In the genomic region with DNA sequence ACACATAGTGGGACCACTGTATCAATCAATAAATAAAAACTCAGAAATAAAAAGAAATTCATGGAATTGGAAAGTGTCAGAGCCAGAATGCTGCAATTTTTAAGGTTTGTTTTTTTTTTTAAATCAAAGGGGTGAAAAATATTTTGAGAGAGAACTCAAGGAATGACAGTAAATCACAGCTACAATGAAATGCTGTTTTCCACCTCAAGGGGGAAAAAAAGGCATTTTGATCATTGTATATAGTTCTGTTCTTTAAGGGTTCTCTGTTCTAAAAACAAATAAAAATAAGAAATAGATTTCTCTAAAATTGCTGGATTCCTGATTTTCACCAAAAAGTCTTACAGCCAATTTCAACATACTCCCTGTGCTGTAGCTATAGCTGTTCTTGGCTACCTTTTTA, we compare ENCODE assay signal across 25 cellular contexts. TPM values are rescaled to one million over a fixed set of nuclear protein-coding genes. Genes with fewer than 3 reads are reported as not detected.
"Had no signal": no experiment of that assay in that cellular context is flagged by ENCODE, and none has a peak within 500 bp of the region (broad histone marks: within the 10 kb centered on the region; RNA-seq: fewer than 3 reads in every experiment).

No MANE protein-coding gene starts in this region.

- H3K4me1 ChIP-seq: left ventricle myocardium inferior, pancreas, psoas muscle, right lobe of liver, testis, thyroid gland, transverse colon, upper lobe of right lung had no signal

- H3K27me3 Mint-ChIP-seq: stimulated activated naive CD8-positive, alpha-beta T cell treated with anti-CD3 and anti-CD28 coated beads, Interleukin-15, amount 100 ng/mL, for 72 hours had no signal

- H3K9me3 ChIP-seq: left ventricle myocardium inferior, mucosa of descending colon, pancreas, psoas muscle, right lobe of liver, testis, thyroid gland, transverse colon, upper lobe of right lung had no signal

- H3K27me3 ChIP-seq: pancreas, right lobe of liver, testis, thyroid gland, transverse colon had no signal

- H3K36me3 Mint-ChIP-seq: naive thymus-derived CD4-positive, alpha-beta T cell; natural killer cell treated with Interleukin-12 subunit alpha and Interleukin-12 subunit beta and Interleukin-15 and Interleukin-18, amount 100 ng/mL, for 72 hours; stimulated activated memory B cell treated with anti-CD40 and anti-IgM and Interleukin-4, amounts not matched to agents 10 μg/mL and 1 μg/mL and 100 μg/mL, for 72 hours had no signal

- H3K9me3 Mint-ChIP-seq: naive thymus-derived CD4-positive, alpha-beta T cell; natural killer cell treated with Interleukin-12 subunit alpha and Interleukin-12 subunit beta and Interleukin-15 and Interleukin-18, amount 100 ng/mL, for 72 hours; stimulated activated memory B cell treated with anti-CD40 and anti-IgM and Interleukin-4, amounts not matched to agents 10 μg/mL and 1 μg/mL and 100 μg/mL, for 72 hours; stimulated activated naive CD8-positive, alpha-beta T cell treated with anti-CD3 and anti-CD28 coated beads, Interleukin-15, amount 100 ng/mL, for 72 hours had no signal

- ATAC-seq: mucosa of descending colon; naive thymus-derived CD4-positive, alpha-beta T cell; natural killer cell treated with Interleukin-12 subunit alpha and Interleukin-12 subunit beta and Interleukin-15 and Interleukin-18, amount 100 ng/mL, for 72 hours; pancreas; psoas muscle; right lobe of liver; stimulated activated memory B cell treated with anti-CD40 and anti-IgM and Interleukin-4, amounts not matched to agents 10 μg/mL and 1 μg/mL and 100 μg/mL, for 72 hours; stimulated activated naive CD8-positive, alpha-beta T cell treated with anti-CD3 and anti-CD28 coated beads, Interleukin-15, amount 100 ng/mL, for 72 hours; upper lobe of right lung had no signal

- H3K4me3 ChIP-seq: left ventricle myocardium inferior, lung, mucosa of descending colon, pancreas, psoas muscle, right lobe of liver, smooth muscle cell, testis, thyroid gland, transverse colon, upper lobe of right lung had no signal

- H3K27ac ChIP-seq: left ventricle myocardium inferior, pancreas, psoas muscle, right lobe of liver, testis, thyroid gland, transverse colon, upper lobe of right lung had no signal

- DNase-seq: islet precursor cell; left ventricle myocardium inferior; mesendoderm; midbrain; mucosa of descending colon; naive thymus-derived CD4-positive, alpha-beta T cell; nucleus accumbens; pancreas; posterior cingulate gyrus; psoas muscle; right lobe of liver; stimulated activated CD4-positive, alpha-beta T cell treated with anti-CD3 and anti-CD28 coated beads, Interleukin-1b, Interleukin-23, amount 100 ng/mL, for 48 hours; stimulated activated CD4-positive, alpha-beta T cell treated with anti-CD3 and anti-CD28 coated beads, Interleukin-2, amount 100 ng/mL, for 48 hours; stimulated activated CD4-positive, alpha-beta T cell treated with anti-CD3 and anti-CD28 coated beads, Interleukin-4, amount 100 ng/mL, for 4 hours; stimulated activated CD8-positive, alpha-beta memory T cell treated with anti-CD3 and anti-CD28 coated beads, Interleukin-4, amount 100 ng/mL, for 48 hours; stimulated activated naive CD4-positive, alpha-beta T cell treated with Interleukin-2 at 50 U/mL for 16 hours; stimulated activated naive CD8-positive, alpha-beta T cell treated with anti-CD3 and anti-CD28 coated beads, Interleukin-15, amount 100 ng/mL, for 72 hours; testis; thyroid gland; transverse colon; upper lobe of right lung had no signal

- H3K36me3 ChIP-seq: left ventricle myocardium inferior, pancreas, right lobe of liver, thyroid gland, transverse colon, upper lobe of right lung had no signal

- H3K4me3 Mint-ChIP-seq: naive thymus-derived CD4-positive, alpha-beta T cell; natural killer cell treated with Interleukin-12 subunit alpha and Interleukin-12 subunit beta and Interleukin-15 and Interleukin-18, amount 100 ng/mL, for 72 hours; stimulated activated memory B cell treated with anti-CD40 and anti-IgM and Interleukin-4, amounts not matched to agents 10 μg/mL and 1 μg/mL and 100 μg/mL, for 72 hours; stimulated activated naive CD8-positive, alpha-beta T cell treated with anti-CD3 and anti-CD28 coated beads, Interleukin-15, amount 100 ng/mL, for 72 hours had no signal

- H3K27ac Mint-ChIP-seq: naive thymus-derived CD4-positive, alpha-beta T cell; natural killer cell treated with Interleukin-12 subunit alpha and Interleukin-12 subunit beta and Interleukin-15 and Interleukin-18, amount 100 ng/mL, for 72 hours; stimulated activated memory B cell treated with anti-CD40 and anti-IgM and Interleukin-4, amounts not matched to agents 10 μg/mL and 1 μg/mL and 100 μg/mL, for 72 hours; stimulated activated naive CD8-positive, alpha-beta T cell treated with anti-CD3 and anti-CD28 coated beads, Interleukin-15, amount 100 ng/mL, for 72 hours had no signal

- H3K4me2 ChIP-seq: smooth muscle cell had no signal

RNA-seq across cellular contexts. Expression of a gene that starts 24.5 kb away (rescaled TPM):
- total RNA-seq: naive thymus-derived CD4-positive, alpha-beta T cell; natural killer cell treated with Interleukin-12 subunit alpha and Interleukin-12 subunit beta and Interleukin-15 and Interleukin-18, amount 100 ng/mL, for 72 hours; right lobe of liver had no signal
- polyA plus RNA-seq: naive thymus-derived CD4-positive, alpha-beta T cell had no signal
